Comparison of ENCODE assay signal across 8 cellular contexts in the genomic region with DNA sequence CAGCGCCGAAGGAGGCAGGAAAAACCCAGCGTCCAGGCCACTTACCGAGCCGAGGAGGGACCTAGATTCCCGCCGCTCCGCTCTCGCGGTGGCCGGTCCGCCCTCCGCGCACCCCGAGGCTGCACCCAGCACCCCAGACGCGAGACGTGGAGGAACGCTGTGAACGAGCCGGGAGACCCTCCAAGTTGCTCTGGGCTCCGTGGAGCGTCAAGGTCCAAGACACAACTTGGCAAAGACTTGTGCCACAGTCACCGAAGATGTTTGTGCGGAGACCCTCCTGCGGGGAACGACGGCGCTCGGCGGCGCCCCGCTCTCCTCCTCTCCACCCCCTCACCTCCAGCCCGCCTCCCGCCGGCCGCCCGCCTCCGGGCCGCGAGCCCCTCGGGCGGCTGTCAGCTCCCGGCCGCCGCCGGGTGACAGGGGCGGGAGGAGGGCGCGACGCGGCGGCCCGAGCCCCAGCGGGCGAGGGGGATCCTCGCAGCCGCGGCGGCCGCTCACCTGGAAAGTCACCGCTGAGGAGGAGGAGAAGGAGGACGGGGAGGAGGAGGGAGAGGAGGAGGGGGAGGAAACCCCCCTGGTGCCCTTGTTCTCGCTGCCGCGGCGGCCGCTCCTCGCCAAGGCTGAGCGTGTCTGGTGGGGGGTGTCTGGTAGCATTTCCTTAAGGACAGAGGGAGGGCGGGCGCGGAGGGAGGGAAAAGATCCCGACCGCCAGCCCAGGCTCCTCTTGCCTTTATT. TPM values are rescaled to one million over a fixed set of nuclear protein-coding genes. Genes with fewer than 3 reads are reported as not detected.
DNase-seq lines count a peak whose midpoint lies in the region; ATAC-seq, FAIRE-seq and TF ChIP-seq lines count a peak whose summit lies in the region.

No MANE protein-coding gene starts in this region.

- peaks cover 5% of the 10 kb centered on the region for H3K36me3 Mint-ChIP-seq in activated naive CD4-positive, alpha-beta T cell treated with anti-CD3 and anti-CD28 coated beads, Interleukin-2, amount 50 U/mL, for 24 hours

- intact Hi-C loops in Right ventricle myocardium superior (cut with DNase I) = loop anchor here (5.0 kb wide), 1 partner anchor 58 kb away; no protein-coding TSS in a partner anchor
- intact Hi-C loops in upper lobe of right lung (cut with DNase I) = no loop called here

- peak overlapping the region; percentile 84 for H3K4me3 ChIP-seq in parathyroid adenoma (ENCODE audit: low read depth, low read length)
- peak overlapping the region; percentile 72 for H3K4me3 ChIP-seq in upper lobe of right lung

- peak overlapping the region; percentile 95 for H3K27ac Mint-ChIP-seq in activated naive CD4-positive, alpha-beta T cell treated with anti-CD3 and anti-CD28 coated beads, Interleukin-2, amount 50 U/mL, for 24 hours

- H3K9me3 ChIP-seq in parathyroid adenoma (ENCODE audit: control insufficient read depth, low read length) = no peaks in the 10 kb centered on the region
- no peaks in the 10 kb centered on the region for H3K9me3 ChIP-seq in upper lobe of right lung

- no peak for TF ChIP-seq CTCF in parathyroid adenoma (IDR thresholded peaks at IDR 0.05)
- TF ChIP-seq CTCF in upper lobe of right lung (IDR thresholded peaks at IDR 0.05) = no peak

- H3K4me2 ChIP-seq in parathyroid adenoma (ENCODE audit: low read length) = peak overlapping the region; percentile 97

- peaks cover 54% of the 10 kb centered on the region for H3K4me1 Mint-ChIP-seq in activated naive CD4-positive, alpha-beta T cell treated with anti-CD3 and anti-CD28 coated beads, Interleukin-2, amount 50 U/mL, for 24 hours

- FAIRE-seq in GM12892 (lab: Jason Lieb, UNC) = peak; percentile 64

- H3K9me3 Mint-ChIP-seq in activated naive CD4-positive, alpha-beta T cell treated with anti-CD3 and anti-CD28 coated beads, Interleukin-2, amount 50 U/mL, for 24 hours = no peaks in the 10 kb centered on the region

- H3K27me3 ChIP-seq in parathyroid adenoma (ENCODE audit: control insufficient read depth, insufficient read depth, low read length) (no peaks in the 10 kb centered on the region), upper lobe of right lung (no peaks in the 10 kb centered on the region)

- H3K27me3 Mint-ChIP-seq in activated naive CD4-positive, alpha-beta T cell treated with anti-CD3 and anti-CD28 coated beads, Interleukin-2, amount 50 U/mL, for 24 hours = no peaks in the 10 kb centered on the region

- H3K9ac ChIP-seq in parathyroid adenoma = peak overlapping the region; percentile 88

- peak overlapping the region; percentile 96 for H3K27ac ChIP-seq in parathyroid adenoma
- peak overlapping the region; percentile 97 for H3K27ac ChIP-seq in upper lobe of right lung

- H3K4me1 ChIP-seq in parathyroid adenoma (peaks cover 6% of the 10 kb centered on the region), upper lobe of right lung (peaks cover 18% of the 10 kb centered on the region)

- peak; percentile 48 for DNase-seq in GM12892 (ENCODE audit: insufficient read length)
- peak; percentile 51 for DNase-seq in RPMI8226
- DNase-seq in Right ventricle myocardium superior = no peak
- DNase-seq in upper lobe of right lung = peak; percentile 83

- peak overlapping the region; percentile 95 for H2AFZ ChIP-seq in parathyroid adenoma

- peaks cover 24% of the 10 kb centered on the region for H3K79me2 ChIP-seq in parathyroid adenoma

- peak overlapping the region; percentile 97 for H3K4me3 Mint-ChIP-seq in activated naive CD4-positive, alpha-beta T cell treated with anti-CD3 and anti-CD28 coated beads, Interleukin-2, amount 50 U/mL, for 24 hours

- H3K36me3 ChIP-seq in parathyroid adenoma (ENCODE audit: control insufficient read depth, insufficient read depth, low read length) = no peaks in the 10 kb centered on the region
- H3K36me3 ChIP-seq in upper lobe of right lung = no peaks in the 10 kb centered on the region

- ATAC-seq in HG02840 (IDR thresholded peaks at IDR 0.05; ENCODE audit: low FRiP score, unreplicated experiment) (peak; percentile 11), Right ventricle myocardium superior (ENCODE audit: poor library complexity) (peak; percentile 8), upper lobe of right lung (peak; percentile 20), GM21786 (IDR thresholded peaks at IDR 0.05; ENCODE audit: unreplicated experiment) (no peak)

- peak; percentile 66; the same call in 1 of the 2 replicates for TF ChIP-seq POLR2A in GM12892 (IDR thresholded peaks at IDR 0.05; ENCODE audit: low read depth, low read length)

RNA-seq across cellular contexts. Expression of gene HIVEP2, which starts 0.6 kb away (rescaled TPM):
- 4.5 TPM for polyA plus RNA-seq in GM12892 (2012; ENCODE audit: missing spikeins)
- total RNA-seq in Right ventricle myocardium superior (12.8 TPM), upper lobe of right lung (18.6 TPM)
